ENCODE assay signal across 1 cellular context in the genomic region with DNA sequence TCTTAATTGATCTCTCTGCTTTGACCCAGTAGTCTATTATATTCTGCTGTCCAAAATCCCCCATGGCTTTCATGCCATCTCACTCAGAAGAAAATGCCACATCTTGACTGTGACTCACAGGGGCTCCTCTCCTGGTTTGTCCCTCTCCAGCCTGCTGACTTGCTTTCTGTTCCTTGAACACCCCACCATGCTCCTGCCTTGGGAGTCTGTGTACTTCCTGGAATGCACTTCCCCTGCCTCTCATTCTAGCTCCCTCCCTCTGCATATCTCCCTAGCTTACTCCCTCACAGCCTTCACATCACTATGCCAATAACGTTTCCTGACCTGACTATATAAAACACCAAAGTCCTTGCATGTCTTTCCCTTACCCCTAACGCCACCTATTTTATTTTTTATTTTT.
TF ChIP-seq lines count a peak whose summit lies in the region.

No MANE protein-coding gene starts in this region.

TF ChIP-seq in SK-N-SH treated with all-trans-retinoic acid at 6 μM for 48 hours, 23 proteins besides CTCF, POLR2A, EP300 and RAD21 (continued from another document):
- TF ChIP-seq, protein P1, sequence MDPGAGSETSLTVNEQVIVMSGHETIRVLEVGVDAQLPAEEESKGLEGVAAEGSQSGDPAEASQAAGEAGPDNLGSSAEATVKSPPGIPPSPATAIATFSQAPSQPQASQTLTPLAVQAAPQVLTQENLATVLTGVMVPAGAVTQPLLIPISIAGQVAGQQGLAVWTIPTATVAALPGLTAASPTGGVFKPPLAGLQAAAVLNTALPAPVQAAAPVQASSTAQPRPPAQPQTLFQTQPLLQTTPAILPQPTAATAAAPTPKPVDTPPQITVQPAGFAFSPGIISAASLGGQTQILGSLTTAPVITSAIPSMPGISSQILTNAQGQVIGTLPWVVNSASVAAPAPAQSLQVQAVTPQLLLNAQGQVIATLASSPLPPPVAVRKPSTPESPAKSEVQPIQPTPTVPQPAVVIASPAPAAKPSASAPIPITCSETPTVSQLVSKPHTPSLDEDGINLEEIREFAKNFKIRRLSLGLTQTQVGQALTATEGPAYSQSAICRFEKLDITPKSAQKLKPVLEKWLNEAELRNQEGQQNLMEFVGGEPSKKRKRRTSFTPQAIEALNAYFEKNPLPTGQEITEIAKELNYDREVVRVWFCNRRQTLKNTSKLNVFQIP (CRISPR knock-in tag; IDR thresholded peaks at IDR 0.05; ENCODE audit: borderline replicate concordance, low read depth), result no peak
- TF ChIP-seq, protein P2, sequence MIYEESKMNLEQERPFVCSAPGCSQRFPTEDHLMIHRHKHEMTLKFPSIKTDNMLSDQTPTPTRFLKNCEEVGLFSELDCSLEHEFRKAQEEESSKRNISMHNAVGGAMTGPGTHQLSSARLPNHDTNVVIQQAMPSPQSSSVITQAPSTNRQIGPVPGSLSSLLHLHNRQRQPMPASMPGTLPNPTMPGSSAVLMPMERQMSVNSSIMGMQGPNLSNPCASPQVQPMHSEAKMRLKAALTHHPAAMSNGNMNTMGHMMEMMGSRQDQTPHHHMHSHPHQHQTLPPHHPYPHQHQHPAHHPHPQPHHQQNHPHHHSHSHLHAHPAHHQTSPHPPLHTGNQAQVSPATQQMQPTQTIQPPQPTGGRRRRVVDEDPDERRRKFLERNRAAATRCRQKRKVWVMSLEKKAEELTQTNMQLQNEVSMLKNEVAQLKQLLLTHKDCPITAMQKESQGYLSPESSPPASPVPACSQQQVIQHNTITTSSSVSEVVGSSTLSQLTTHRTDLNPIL (CRISPR knock-in tag; IDR thresholded peaks at IDR 0.05; ENCODE audit: low read depth), result no peak
- TF ChIP-seq BACH2 (CRISPR knock-in tag; IDR thresholded peaks at IDR 0.05; ENCODE audit: borderline replicate concordance), result no peak
- TF ChIP-seq ZFP30 (CRISPR knock-in tag; IDR thresholded peaks at IDR 0.05), result no peak
- no peak for TF ChIP-seq TOX (CRISPR knock-in tag; IDR thresholded peaks at IDR 0.05; ENCODE audit: borderline replicate concordance)
- no peak for TF ChIP-seq ZNF70 (CRISPR knock-in tag; IDR thresholded peaks at IDR 0.05)
- TF ChIP-seq ZNF565 (CRISPR knock-in tag; conservative IDR thresholded peaks at IDR 0.05; ENCODE audit: low read depth), result no peak
- no peak for TF ChIP-seq SNAI2 (CRISPR knock-in tag; IDR thresholded peaks at IDR 0.05)
- TF ChIP-seq GLIS3 (CRISPR knock-in tag; IDR thresholded peaks at IDR 0.05), result no peak
- no peak for TF ChIP-seq ZC3H10 (CRISPR knock-in tag; IDR thresholded peaks at IDR 0.05)
- TF ChIP-seq ISL1 (CRISPR knock-in tag; IDR thresholded peaks at IDR 0.05), result no peak
- no peak for TF ChIP-seq PPARA (CRISPR knock-in tag; IDR thresholded peaks at IDR 0.05; ENCODE audit: borderline replicate concordance)
